In the genomic region with DNA sequence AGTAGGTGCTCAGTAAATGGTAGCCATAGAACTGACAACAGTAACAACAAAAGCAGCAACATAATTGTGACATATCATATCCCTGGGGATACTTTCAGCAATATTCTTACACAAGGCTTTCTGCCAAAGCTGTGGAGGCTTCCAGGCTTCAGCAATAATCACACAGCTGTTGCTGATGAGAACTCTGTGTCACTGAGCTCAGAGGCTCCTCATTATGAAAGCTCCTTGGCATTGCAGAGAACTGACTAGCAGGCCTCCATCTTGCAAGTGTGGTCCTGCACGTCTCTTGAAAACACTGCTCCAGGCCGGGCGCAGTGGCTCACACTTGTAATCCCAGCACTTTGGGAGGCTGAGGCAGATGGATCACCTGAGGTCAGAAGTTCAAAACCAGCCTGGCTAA, we compare ENCODE assay signal across 21 cellular contexts.
DNase-seq lines count a peak whose midpoint lies in the region; ATAC-seq, FAIRE-seq and TF ChIP-seq lines count a peak whose summit lies in the region.
"Had no signal": no experiment of that assay in that cellular context is flagged by ENCODE, and none has a peak within 500 bp of the region (broad histone marks: within the 10 kb centered on the region; RNA-seq: fewer than 3 reads in every experiment).

No MANE protein-coding gene starts in this region.

- TF ChIP-seq CTCF in MCF 10A (IDR thresholded peaks at IDR 0.05; ENCODE audit: unreplicated experiment) (no peak), mammary epithelial cell (conservative IDR thresholded peaks at IDR 0.05 in 1 of 2, IDR thresholded peaks at IDR 0.05 in 1 of 2; ENCODE audit: extremely low read depth in 1 of 2, insufficient read depth in 1 of 2, low read depth in 1 of 2, low read length in 2 of 2) (no peak), smooth muscle cell (IDR thresholded peaks at IDR 0.05; ENCODE audit: borderline replicate concordance, insufficient read depth, poor library complexity, severe bottlenecking) (no peak)

- no peak overlapping the region for H2BK120ac ChIP-seq in mesenchymal stem cell (ENCODE audit: low read depth, low read length)

- H4K91ac ChIP-seq in mesenchymal stem cell (ENCODE audit: low read length) = no peak overlapping the region

- peak overlapping the region; percentile 29 for H4K8ac ChIP-seq in mesenchymal stem cell (ENCODE audit: low read length)

- POLR2A ChIA-PET in MCF 10A (lab: Yijun Ruan, JAX) = interaction anchor here (1.0 to 5.5 kb wide), 10 partner anchors 15 to 829 kb away, joined by 3 to 146 read pairs (median 4); a partner anchor contains a TSS

- H3K27ac ChIP-seq in mammary epithelial cell (ENCODE audit: insufficient read depth, low read depth, low read length) (no peak overlapping the region), mesenchymal stem cell (ENCODE audit: low read length, poor library complexity, severe bottlenecking) (no peak overlapping the region), substantia nigra (ENCODE audit: low read depth, low read length, poor library complexity, severe bottlenecking) (no peak overlapping the region), smooth muscle cell (ENCODE audit: low read depth) (no peak overlapping the region)
- H3K27ac ChIP-seq: colonic mucosa, KMS-11, RWPE1 had no signal

- H3K14ac ChIP-seq in mesenchymal stem cell (ENCODE audit: low read length in 2 of 2) = no peak overlapping the region

- H3K4me3 ChIP-seq in mammary epithelial cell (replicated peaks in 1 of 3; ENCODE audit: insufficient read depth in 1 of 3, low read depth in 2 of 3, low read length in 3 of 3) = no peak overlapping the region
- H3K4me3 ChIP-seq in mesenchymal stem cell (ENCODE audit: insufficient read depth in 1 of 2, low read depth in 1 of 2, low read length in 2 of 2) = no peak overlapping the region
- no peak overlapping the region for H3K4me3 ChIP-seq in smooth muscle cell
- H3K4me3 ChIP-seq: colonic mucosa, HAP-1 had no signal

- H3K27me3 Mint-ChIP-seq in MCF 10A (ENCODE audit: insufficient read depth, unreplicated experiment) = no peaks in the 10 kb centered on the region
- H3K27me3 Mint-ChIP-seq: activated CD4-positive, alpha-beta T cell treated with anti-CD3 and anti-CD28 coated beads for 36 hours; activated naive CD8-positive, alpha-beta T cell treated with anti-CD3 and anti-CD28 coated beads, Interleukin-2, amount 50 U/mL, for 24 hours; stimulated activated memory B cell treated with anti-CD40 and anti-IgM and Interleukin-4, amounts not matched to agents 10 μg/mL and 1 μg/mL and 100 μg/mL, for 72 hours had no signal

- TF ChIP-seq POLR2A in GM12891 (IDR thresholded peaks at IDR 0.05; ENCODE audit: low read depth, low read length) = no peak

- H3K36me3 ChIP-seq in mammary epithelial cell (ENCODE audit: insufficient read depth, low read length) = no peaks in the 10 kb centered on the region
- no peaks in the 10 kb centered on the region for H3K36me3 ChIP-seq in mesenchymal stem cell (ENCODE audit: control insufficient read depth in 1 of 2, insufficient read depth in 2 of 2, low read depth in 1 of 2, low read length in 2 of 2)
- no peaks in the 10 kb centered on the region for H3K36me3 ChIP-seq in smooth muscle cell (ENCODE audit: low read depth)
- H3K36me3 ChIP-seq: colonic mucosa, HAP-1 had no signal

- no peak for ATAC-seq in HG02571 (IDR thresholded peaks at IDR 0.05; ENCODE audit: unreplicated experiment)
- ATAC-seq: activated CD4-positive, alpha-beta T cell treated with anti-CD3 and anti-CD28 coated beads for 36 hours; activated naive CD8-positive, alpha-beta T cell treated with anti-CD3 and anti-CD28 coated beads, Interleukin-2, amount 50 U/mL, for 24 hours; activated T-cell treated with anti-CD3 and anti-CD28 coated beads, Interleukin-2, amount 50 U/mL, for 4 hours; stimulated activated memory B cell treated with anti-CD40 and anti-IgM and Interleukin-4, amounts not matched to agents 10 μg/mL and 1 μg/mL and 100 μg/mL, for 72 hours had no signal

- peak overlapping the region in 1 of 2 experiments; percentile 87 for H2BK12ac ChIP-seq in mesenchymal stem cell (ENCODE audit: low read length in 2 of 2)

- no peaks in the 10 kb centered on the region for H3K36me3 Mint-ChIP-seq in MCF 10A (ENCODE audit: insufficient read depth, unreplicated experiment)
- H3K36me3 Mint-ChIP-seq: stimulated activated memory B cell treated with anti-CD40 and anti-IgM and Interleukin-4, amounts not matched to agents 10 μg/mL and 1 μg/mL and 100 μg/mL, for 72 hours had no signal

- H3K27me3 ChIP-seq in mammary epithelial cell (ENCODE audit: insufficient read depth, low read length) = no peaks in the 10 kb centered on the region
- no peaks in the 10 kb centered on the region for H3K27me3 ChIP-seq in mesenchymal stem cell (ENCODE audit: control insufficient read depth in 1 of 2, insufficient read depth in 1 of 2, low read length in 2 of 2)
- H3K27me3 ChIP-seq in smooth muscle cell (ENCODE audit: low read depth) = no peaks in the 10 kb centered on the region
- H3K27me3 ChIP-seq: colonic mucosa had no signal

- CTCF ChIA-PET in MCF 10A (lab: Yijun Ruan, JAX) (interaction anchor here (0.8 to 3.2 kb wide), 5 partner anchors 97 to 861 kb away, joined by 3 to 16 read pairs (median 11); a partner anchor contains a TSS), mammary epithelial cell (lab: Charles Lee; ENCODE audit: low non-redundant PET) (no interaction called here)

- H4K20me1 ChIP-seq in mammary epithelial cell (ENCODE audit: insufficient read depth, low read length) (no peaks in the 10 kb centered on the region), smooth muscle cell (ENCODE audit: low read depth) (no peaks in the 10 kb centered on the region)

- H3K79me2 ChIP-seq in mammary epithelial cell (ENCODE audit: insufficient read depth, low read length) (no peaks in the 10 kb centered on the region), smooth muscle cell (ENCODE audit: low read depth) (no peaks in the 10 kb centered on the region)

- peak overlapping the region in 1 of 2 experiments; percentile 11 for H3K18ac ChIP-seq in mesenchymal stem cell (ENCODE audit: low read depth in 1 of 2, low read length in 2 of 2)

- H3K4me1 Mint-ChIP-seq in MCF 10A (ENCODE audit: insufficient read depth, unreplicated experiment) = peaks cover 16% of the 10 kb centered on the region

- no peaks in the 10 kb centered on the region for H3F3A ChIP-seq in smooth muscle cell (ENCODE audit: low read depth)

- 100% methylated on average over 3 of the region's 3 CpGs for WGBS in mammary epithelial cell (ENCODE audit: low coverage, missing lambda C conversion rate)
- 89% methylated on average over 3 of the region's 3 CpGs for WGBS in mesenchymal stem cell
- 94% methylated on average over 3 of the region's 3 CpGs for WGBS in smooth muscle cell (ENCODE audit: low lambda C conversion rate)

- intact Hi-C loops in MCF 10A (cut with micrococcal nuclease) = no loop called here
- intact Hi-C loops in mammary epithelial cell (cut with micrococcal nuclease) = no loop called here

- peak; percentile 14 for DNase-seq in MCF 10A (ENCODE audit: unreplicated experiment)
- no peak for DNase-seq in mammary epithelial cell
- peak; percentile 97 for DNase-seq in fibroblast of gingiva (ENCODE audit: low read depth)
- peak; percentile 74 for DNase-seq in mesenchymal stem cell
- DNase-seq in GM12891 (ENCODE audit: insufficient read length, low spot score) = no peak
- DNase-seq in substantia nigra (lab: John Stamatoyannopoulos, UW) = no peak
- DNase-seq in smooth muscle cell (lab: John Stamatoyannopoulos, UW; ENCODE audit: unreplicated experiment) = no peak
- DNase-seq: activated CD4-positive, alpha-beta T cell treated with anti-CD3 and anti-CD28 coated beads for 36 hours; activated naive CD8-positive, alpha-beta T cell treated with anti-CD3 and anti-CD28 coated beads, Interleukin-2, amount 50 U/mL, for 24 hours; activated T-cell treated with anti-CD3 and anti-CD28 coated beads, Interleukin-2, amount 50 U/mL, for 4 hours; colonic mucosa; erythroblast; NCI-H1417 treated with DMSO at 0.1 percent for 48 hours; NCI-H526 treated with DMSO at 0.1 percent for 48 hours; stimulated activated CD4-positive, alpha-beta T cell treated with anti-CD3 and anti-CD28 coated beads, Interleukin-4, amount 100 ng/mL, for 4 hours; T-helper 2 cell had no signal

- no peaks in the 10 kb centered on the region for H3K9me3 Mint-ChIP-seq in MCF 10A (ENCODE audit: unreplicated experiment)
- H3K9me3 Mint-ChIP-seq: activated naive CD8-positive, alpha-beta T cell treated with anti-CD3 and anti-CD28 coated beads, Interleukin-2, amount 50 U/mL, for 24 hours; activated T-cell treated with anti-CD3 and anti-CD28 coated beads, Interleukin-2, amount 50 U/mL, for 4 hours; stimulated activated memory B cell treated with anti-CD40 and anti-IgM and Interleukin-4, amounts not matched to agents 10 μg/mL and 1 μg/mL and 100 μg/mL, for 72 hours had no signal

- H3K4ac ChIP-seq in mesenchymal stem cell (ENCODE audit: low read depth in 1 of 2, low read length in 2 of 2) = peak overlapping the region in 1 of 2 experiments; percentile 61

- no peaks in the 10 kb centered on the region for H3K9me3 ChIP-seq in mammary epithelial cell (replicated peaks; ENCODE audit: insufficient read depth, low read length)
- H3K9me3 ChIP-seq in mesenchymal stem cell (ENCODE audit: control insufficient read depth, low read length) = no peaks in the 10 kb centered on the region
- H3K9me3 ChIP-seq in smooth muscle cell (replicated peaks; ENCODE audit: low read depth) = no peaks in the 10 kb centered on the region
- H3K9me3 ChIP-seq: colonic mucosa, HAP-1 had no signal

- no peak overlapping the region for H2BK5ac ChIP-seq in mesenchymal stem cell (ENCODE audit: low read depth, low read length, poor library complexity, severe bottlenecking)

- no peak overlapping the region for H2AK5ac ChIP-seq in mesenchymal stem cell (ENCODE audit: low read length, severe bottlenecking)

- peak overlapping the region; percentile 19 for H3K27ac Mint-ChIP-seq in MCF 10A (ENCODE audit: low read depth, unreplicated experiment)
- H3K27ac Mint-ChIP-seq: activated CD4-positive, alpha-beta T cell treated with anti-CD3 and anti-CD28 coated beads for 36 hours; activated naive CD8-positive, alpha-beta T cell treated with anti-CD3 and anti-CD28 coated beads, Interleukin-2, amount 50 U/mL, for 24 hours; stimulated activated memory B cell treated with anti-CD40 and anti-IgM and Interleukin-4, amounts not matched to agents 10 μg/mL and 1 μg/mL and 100 μg/mL, for 72 hours had no signal

- dilution Hi-C loops in mammary epithelial cell (cut with HindIII; ENCODE audit: low sequenced_read_pairs) = no loop called here

- BruUV-seq in MCF 10A (replicated peaks; lab: Mats Ljungman, UMichigan) = no TSS peak
- no TSS peak for BruUV-seq in mammary epithelial cell (replicated peaks; lab: Mats Ljungman, UMichigan)

- H3K4me3 Mint-ChIP-seq in MCF 10A (ENCODE audit: unreplicated experiment) = no peak overlapping the region
- H3K4me3 Mint-ChIP-seq: activated CD4-positive, alpha-beta T cell treated with anti-CD3 and anti-CD28 coated beads for 36 hours; activated naive CD8-positive, alpha-beta T cell treated with anti-CD3 and anti-CD28 coated beads, Interleukin-2, amount 50 U/mL, for 24 hours; activated T-cell treated with anti-CD3 and anti-CD28 coated beads, Interleukin-2, amount 50 U/mL, for 4 hours; stimulated activated memory B cell treated with anti-CD40 and anti-IgM and Interleukin-4, amounts not matched to agents 10 μg/mL and 1 μg/mL and 100 μg/mL, for 72 hours had no signal

- no peak overlapping the region for H3K4me2 ChIP-seq in mammary epithelial cell (ENCODE audit: insufficient read depth, low read depth, low read length)
- no peak overlapping the region for H3K4me2 ChIP-seq in mesenchymal stem cell (ENCODE audit: low read length, poor library complexity, severe bottlenecking)
- no peak overlapping the region for H3K4me2 ChIP-seq in smooth muscle cell
- H3K4me2 ChIP-seq: KMS-11 had no signal

- H3K23ac ChIP-seq in mesenchymal stem cell (ENCODE audit: low read length in 2 of 2) = no peak overlapping the region

- H3K4me1 ChIP-seq in mammary epithelial cell (ENCODE audit: insufficient read depth, low read length) (no peaks in the 10 kb centered on the region), mesenchymal stem cell (ENCODE audit: control insufficient read depth, insufficient read depth, low read depth, low read length) (no peaks in the 10 kb centered on the region), smooth muscle cell (ENCODE audit: low read depth) (no peaks in the 10 kb centered on the region)
- H3K4me1 ChIP-seq: colonic mucosa, HAP-1 had no signal

- no peaks in the 10 kb centered on the region for H3K79me1 ChIP-seq in mesenchymal stem cell (replicated peaks; ENCODE audit: low read length, poor library complexity, severe bottlenecking)

- no peak overlapping the region for H2AFZ ChIP-seq in mammary epithelial cell (ENCODE audit: low read depth, low read length)
- no peak overlapping the region for H2AFZ ChIP-seq in mesenchymal stem cell (ENCODE audit: low read depth, low read length)
- no peak overlapping the region for H2AFZ ChIP-seq in smooth muscle cell (ENCODE audit: low read depth)

- no peak for FAIRE-seq in GM12891 (lab: Jason Lieb, UNC)

- H3K9ac ChIP-seq in mammary epithelial cell (ENCODE audit: insufficient read depth, low read length) (no peak overlapping the region), mesenchymal stem cell (ENCODE audit: low read length) (no peak overlapping the region), smooth muscle cell (ENCODE audit: low read depth) (no peak overlapping the region)
- H3K9ac ChIP-seq: KMS-11 had no signal

- in situ Hi-C loops in mammary epithelial cell (cut with MboI; ENCODE audit: low sequenced_read_pairs in 2 of 2) = no loop called here

- no peak overlapping the region for H2BK15ac ChIP-seq in mesenchymal stem cell (ENCODE audit: low read depth, poor library complexity, severe bottlenecking)

Comparison
In these comparisons a context has a peak if more than half of its experiments do, and no peak if none do; other contexts are left out.
1. DNase-seq: peak in MCF 10A (single experiment), fibroblast of gingiva (single experiment) and mesenchymal stem cell (single experiment); none in mammary epithelial cell (single experiment), GM12891 (single experiment), substantia nigra (0 of 49) and smooth muscle cell (single experiment).